In genomic region chr20:1466211-1467081, GRCh38 we compare ENCODE assay signal across 8 cellular contexts. TPM values are rescaled to one million over a fixed set of nuclear protein-coding genes. Genes with fewer than 3 reads are reported as not detected.
DNase-seq lines count a peak whose midpoint lies in the region; TF ChIP-seq lines count a peak whose summit lies in the region.

Gene NSFL1C (minus strand): TSS chr20:1466849. CDS start chr20:1466824, 25 bp downstream.

- H3K36me3 ChIP-seq in ES-I3 (ENCODE audit: insufficient read depth, low read length) = peaks cover 11% of the 10 kb centered on the region
- peaks cover 16% of the 10 kb centered on the region for H3K36me3 ChIP-seq in H7 (replicated peaks; ENCODE audit: control insufficient read depth, insufficient read depth, low read length)
- H3K36me3 ChIP-seq in stomach smooth muscle (ENCODE audit: control insufficient read depth in 2 of 2, insufficient read depth in 2 of 2, low read length in 2 of 2) = peaks cover 8 to 11% of the 10 kb centered on the region in 2 donors

- peak within 1 kb of the TSS; percentile 89 for H3K9ac ChIP-seq in ES-I3 (ENCODE audit: low read depth, low read length)
- H3K9ac ChIP-seq in stomach smooth muscle (ENCODE audit: low read length in 2 of 2) = peak within 1 kb of the TSS; percentile 63 to 75

- peaks cover 25% of the 10 kb centered on the region for H3K4me1 Mint-ChIP-seq in neural crest cell

- no peaks in the 10 kb centered on the region for H3K27me3 ChIP-seq in H7 (ENCODE audit: control insufficient read depth, insufficient read depth, low read length)
- no peaks in the 10 kb centered on the region for H3K27me3 ChIP-seq in stomach smooth muscle (ENCODE audit: control insufficient read depth in 1 of 2, insufficient read depth in 2 of 2, low read length in 2 of 2)

- H3K9me3 Mint-ChIP-seq in neural crest cell = no peaks in the 10 kb centered on the region

- no peaks in the 10 kb centered on the region for H3K9me3 ChIP-seq in ES-I3 (ENCODE audit: control insufficient read depth, insufficient read depth, low read length)
- H3K9me3 ChIP-seq in stomach smooth muscle (ENCODE audit: control insufficient read depth in 2 of 2, low read length in 2 of 2) = no peaks in the 10 kb centered on the region

- DNase-seq in H7 (peak; percentile 98), M059J (ENCODE audit: low read depth) (peak; percentile 94), SHP77 (lab: John Stamatoyannopoulos, UW) (peak; percentile 90 to 92), fibroblast of villous mesenchyme (ENCODE audit: low read depth) (peak; percentile 96), neural crest cell (ENCODE audit: low read depth, low spot score) (peak; percentile 97)
- peak; percentile 99 for DNase-seq in activated effector memory CD4-positive, alpha-beta T cell treated with anti-CD3 and anti-CD28 coated beads, Interleukin-2, amount 50 U/mL, for 16 hours

- peaks cover 18% of the 10 kb centered on the region for H3K27me3 Mint-ChIP-seq in neural crest cell (ENCODE audit: low read depth)

- peak within 1 kb of the TSS; percentile 87 for H3K4me3 Mint-ChIP-seq in neural crest cell

- no peak within 1 kb of the TSS for H3K27ac Mint-ChIP-seq in neural crest cell (ENCODE audit: unreplicated experiment)

- H3K27ac ChIP-seq in stomach smooth muscle (ENCODE audit: low read length) = peak within 1 kb of the TSS; percentile 71

- no peaks in the 10 kb centered on the region for H3K36me3 Mint-ChIP-seq in neural crest cell (ENCODE audit: low read depth)

- peaks cover 14% of the 10 kb centered on the region for H3K4me1 ChIP-seq in ES-I3 (ENCODE audit: insufficient read depth, low read length)
- peaks cover 29% of the 10 kb centered on the region for H3K4me1 ChIP-seq in stomach smooth muscle (ENCODE audit: control insufficient read depth, insufficient read depth, low read length)

- H3K4me3 ChIP-seq in H7 (ENCODE audit: insufficient read depth, low read depth, low read length) = peak within 1 kb of the TSS; percentile 95
- peak within 1 kb of the TSS; percentile 88 for H3K4me3 ChIP-seq in fibroblast of villous mesenchyme (ENCODE audit: low read depth, low read length)
- H3K4me3 ChIP-seq in stomach smooth muscle (ENCODE audit: low read length in 2 of 2) = peak within 1 kb of the TSS; percentile 89 to 96

- TF ChIP-seq CTCF in fibroblast of villous mesenchyme (IDR thresholded peaks at IDR 0.05; ENCODE audit: insufficient read depth, low read depth, low read length) (peak; percentile 82), neural crest cell (conservative IDR thresholded peaks at IDR 0.05) (peak; percentile 99)

RNA-seq across cellular contexts. Expression of gene NSFL1C, which starts in this region (rescaled TPM):
- 18.9 and 24.2 TPM in 2 replicates for total RNA-seq in H7 (2014; rRNA removed; shearing (Covaris generic))
- 69.2 and 85.5 TPM in 2 replicates for total RNA-seq in M059J (2014; rRNA removed; shearing (Covaris generic))
- total RNA-seq in fibroblast of villous mesenchyme = 22.0 and 24.5 TPM in 2 replicates
- total RNA-seq in neural crest cell = 93.9 and 97.7 TPM in 2 replicates

Comparison
In these comparisons a context has a peak if more than half of its experiments do, and no peak if none do; other contexts are left out.
1. Peak in every context shown above with its lines: DNase-seq, H3K4me3 ChIP-seq and H3K27ac ChIP-seq.